8 cellular contexts compared by ENCODE assay signal in the genomic region with DNA sequence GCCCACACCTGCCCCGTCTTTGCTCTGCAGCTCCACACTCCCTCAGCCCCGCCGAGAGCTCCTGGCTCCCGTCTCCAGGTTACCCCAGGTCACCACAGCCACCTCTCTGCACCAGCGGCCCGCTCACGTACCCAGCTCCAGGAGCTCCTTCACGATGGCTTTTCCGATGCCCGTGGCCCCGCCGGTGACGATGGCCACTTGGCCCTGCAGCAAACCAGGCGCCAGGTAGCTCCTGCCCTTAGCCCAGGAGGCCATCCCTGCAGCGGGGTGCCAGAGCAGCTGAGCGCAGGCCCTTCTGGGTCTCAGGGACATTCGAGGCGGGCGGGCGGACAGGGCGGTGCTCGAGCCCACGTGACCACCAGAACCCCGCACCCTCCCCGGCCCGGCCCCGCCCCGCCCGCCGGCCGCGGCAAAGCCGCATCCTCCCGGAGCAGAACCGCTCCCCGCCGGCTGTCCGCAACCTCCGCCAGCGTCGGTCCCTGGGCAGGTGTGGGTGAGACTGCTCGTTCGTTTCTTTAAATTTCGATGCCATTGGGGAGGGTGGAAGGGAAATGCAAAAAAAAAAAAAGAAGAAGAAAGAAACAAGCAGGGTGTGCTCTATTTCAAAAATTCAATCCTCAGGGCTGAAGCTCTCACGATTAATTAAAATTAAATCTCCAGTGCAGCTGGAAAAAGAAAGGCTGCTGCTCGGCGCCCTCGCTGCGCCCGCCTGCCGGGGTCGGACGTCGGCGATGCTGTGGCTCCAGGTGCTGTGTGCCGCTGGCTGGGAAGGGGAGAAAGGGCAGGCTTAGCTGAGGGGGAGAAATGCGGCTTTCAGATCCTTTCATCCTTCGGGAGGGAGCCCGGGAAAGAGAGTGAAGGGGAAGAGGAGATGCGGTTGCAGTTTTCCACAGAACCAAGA. TPM values are rescaled to one million over a fixed set of nuclear protein-coding genes. Genes with fewer than 3 reads are reported as not detected.
A peak's percentile ranks its signal among the peaks of the same experiment; 100 is the strongest.
DNase-seq lines count a peak whose midpoint lies in the region; ATAC-seq and TF ChIP-seq lines count a peak whose summit lies in the region.

TSS of gene PECR (minus strand) at position 323 of the 901 bp plus-strand sequence. CDS start at position 255, 68 bp downstream.
A gene with protein sequence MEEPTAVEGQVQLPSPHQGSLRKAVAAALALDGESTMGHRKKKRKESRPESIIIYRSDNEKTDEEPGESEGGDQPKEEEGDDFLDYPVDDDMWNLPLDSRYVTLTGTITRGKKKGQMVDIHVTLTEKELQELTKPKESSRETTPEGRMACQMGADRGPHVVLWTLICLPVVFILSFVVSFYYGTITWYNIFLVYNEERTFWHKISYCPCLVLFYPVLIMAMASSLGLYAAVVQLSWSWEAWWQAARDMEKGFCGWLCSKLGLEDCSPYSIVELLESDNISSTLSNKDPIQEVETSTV (plus strand): TSS at position 433 of the 901 bp plus-strand sequence. CDS start 14,045 bp downstream, outside the sequence.

- H4K8ac ChIP-seq in mesenchymal stem cell (ENCODE audit: low read length), result peak within 1 kb of the TSS; percentile 94

- peak within 1 kb of the TSS; percentile 80 for H2AK5ac ChIP-seq in mesenchymal stem cell (ENCODE audit: low read length, severe bottlenecking)

- H3K4me1 ChIP-seq in effector memory CD4-positive, alpha-beta T cell (ENCODE audit: control insufficient read depth, insufficient read depth, low read length, poor library complexity, severe bottlenecking), result peaks cover 30% of the 10 kb centered on the region
- peaks cover 12% of the 10 kb centered on the region for H3K4me1 ChIP-seq in mesenchymal stem cell (ENCODE audit: control insufficient read depth, insufficient read depth, low read depth, low read length)

- peak within 1 kb of the TSS in 1 of 2 experiments; percentile 8 for H2BK12ac ChIP-seq in mesenchymal stem cell (ENCODE audit: low read length in 2 of 2)

- peak within 1 kb of the TSS; percentile 90 for H3K9ac ChIP-seq in mesenchymal stem cell (ENCODE audit: low read length)

- H3K14ac ChIP-seq in mesenchymal stem cell (ENCODE audit: low read length in 2 of 2), result peak within 1 kb of the TSS in 1 of 2 experiments; percentile 63

- DNase-seq in NCI-H82 (lab: John Stamatoyannopoulos, UW) (peak; percentile 92), mesenchymal stem cell (peak; percentile 66)
- DNase-seq in activated CD8-positive, alpha-beta memory T cell treated with anti-CD3 and anti-CD28 coated beads for 1 hour (ENCODE audit: extremely low read depth in 1 of 2, low read depth in 1 of 2), result peak; percentile 17 to 65
- DNase-seq in effector memory CD4-positive, alpha-beta T cell, result peak; percentile 60 to 71 (median 63)
- peak; percentile 56 for DNase-seq in stimulated activated CD8-positive, alpha-beta memory T cell treated with anti-CD3 and anti-CD28 coated beads, Interleukin-12 subunit alpha, Interleukin-12 subunit beta, amount 100 ng/mL, for 24 hours (ENCODE audit: extremely low read depth)

- H3K36me3 ChIP-seq in effector memory CD4-positive, alpha-beta T cell (ENCODE audit: control insufficient read depth, insufficient read depth, low read length), result no peaks in the 10 kb centered on the region
- no peaks in the 10 kb centered on the region for H3K36me3 ChIP-seq in mesenchymal stem cell (ENCODE audit: control insufficient read depth in 1 of 2, insufficient read depth in 2 of 2, low read depth in 1 of 2, low read length in 2 of 2)

- WGBS in mesenchymal stem cell, result under 1% methylated on average over 55 of the region's 60 CpGs

- no peak within 1 kb of the TSS for H4K91ac ChIP-seq in mesenchymal stem cell (ENCODE audit: low read length)

- TF ChIP-seq CTCF in C4-2B (conservative IDR thresholded peaks at IDR 0.05), result no peak

- peak within 1 kb of the TSS; percentile 78 for H2AFZ ChIP-seq in mesenchymal stem cell (ENCODE audit: low read depth, low read length)

- no peaks in the 10 kb centered on the region for H3K9me3 ChIP-seq in effector memory CD4-positive, alpha-beta T cell (ENCODE audit: control insufficient read depth, low read length)
- no peaks in the 10 kb centered on the region for H3K9me3 ChIP-seq in mesenchymal stem cell (ENCODE audit: control insufficient read depth, low read length)

- ATAC-seq in GM19328 (IDR thresholded peaks at IDR 0.05; ENCODE audit: unreplicated experiment), result peak; percentile 94
- ATAC-seq in HG03442 (IDR thresholded peaks at IDR 0.05; ENCODE audit: unreplicated experiment), result peak; percentile 87

- H2BK15ac ChIP-seq in mesenchymal stem cell (ENCODE audit: low read depth, poor library complexity, severe bottlenecking), result peak within 1 kb of the TSS; percentile 40

- H3K4me2 ChIP-seq in mesenchymal stem cell (ENCODE audit: low read length, poor library complexity, severe bottlenecking), result peak within 1 kb of the TSS; percentile 93

- peak within 1 kb of the TSS; percentile 60 to 66 for H3K23ac ChIP-seq in mesenchymal stem cell (ENCODE audit: low read length in 2 of 2)

- peaks cover 5% of the 10 kb centered on the region for H3K79me1 ChIP-seq in mesenchymal stem cell (replicated peaks; ENCODE audit: low read length, poor library complexity, severe bottlenecking)

- H3K27ac ChIP-seq in C4-2B, result peak within 1 kb of the TSS; percentile 73
- peak within 1 kb of the TSS; percentile 68 for H3K27ac ChIP-seq in effector memory CD4-positive, alpha-beta T cell (ENCODE audit: insufficient read depth, low read length, poor library complexity, severe bottlenecking)
- H3K27ac ChIP-seq in mesenchymal stem cell (ENCODE audit: low read length, poor library complexity, severe bottlenecking), result no peak within 1 kb of the TSS

- no peaks in the 10 kb centered on the region for H3K27me3 ChIP-seq in effector memory CD4-positive, alpha-beta T cell (replicated peaks; ENCODE audit: control insufficient read depth, insufficient read depth, low read length, poor library complexity, severe bottlenecking)
- H3K27me3 ChIP-seq in mesenchymal stem cell (ENCODE audit: control insufficient read depth in 1 of 2, insufficient read depth in 1 of 2, low read length in 2 of 2), result peaks cover 0 to 9% of the 10 kb centered on the region in 2 experiments

- H3K4ac ChIP-seq in mesenchymal stem cell (ENCODE audit: low read depth in 1 of 2, low read length in 2 of 2), result peak within 1 kb of the TSS in 1 of 2 experiments; percentile 47

- peak within 1 kb of the TSS; percentile 33 to 81 for H3K18ac ChIP-seq in mesenchymal stem cell (ENCODE audit: low read depth in 1 of 2, low read length in 2 of 2)

- no peak within 1 kb of the TSS for H2BK120ac ChIP-seq in mesenchymal stem cell (ENCODE audit: low read depth, low read length)

- H3K4me3 ChIP-seq in effector memory CD4-positive, alpha-beta T cell (ENCODE audit: insufficient read depth, low read depth, low read length, poor library complexity, severe bottlenecking), result peak within 1 kb of the TSS; percentile 69
- H3K4me3 ChIP-seq in mesenchymal stem cell (ENCODE audit: insufficient read depth in 1 of 2, low read depth in 1 of 2, low read length in 2 of 2), result peak within 1 kb of the TSS; percentile 70 to 93

- H2BK5ac ChIP-seq in mesenchymal stem cell (ENCODE audit: low read depth, low read length, poor library complexity, severe bottlenecking), result no peak within 1 kb of the TSS

RNA-seq across cellular contexts. Expression of gene PECR, which starts in this region (rescaled TPM):
- polyA plus RNA-seq in mesenchymal stem cell (2013, experiment 1 of 2), result 5.5 TPM
- 4.8 TPM for polyA plus RNA-seq in mesenchymal stem cell (2013, experiment 2 of 2)

RNA-seq across cellular contexts. Expression of the second gene that starts in this region (rescaled TPM):
- polyA plus RNA-seq in mesenchymal stem cell (2013, experiment 1 of 2), result 1.2 TPM
- polyA plus RNA-seq in mesenchymal stem cell (2013, experiment 2 of 2), result 1.2 TPM

Comparison
In these comparisons a context has a peak if more than half of its experiments do, and no peak if none do; other contexts are left out.
1. DNase-seq: peak in every context shown above with its lines; median percentile 92 in NCI-H82; 66 in mesenchymal stem cell; 63 in effector memory CD4-positive, alpha-beta T cell; 56 in stimulated activated CD8-positive, alpha-beta memory T cell treated with anti-CD3 and anti-CD28 coated beads, Interleukin-12 subunit alpha, Interleukin-12 subunit beta, amount 100 ng/mL, for 24 hours; 41 in activated CD8-positive, alpha-beta memory T cell treated with anti-CD3 and anti-CD28 coated beads for 1 hour.